17 cellular contexts compared by ENCODE assay signal in genomic region chr6:118621799-118622470, GRCh38.
"Had no signal": no experiment of that assay in that cellular context is flagged by ENCODE, and none has a peak within 500 bp of the region (broad histone marks: within the 10 kb centered on the region; RNA-seq: fewer than 3 reads in every experiment).

No MANE protein-coding gene starts in this region.

- H3K9me3 ChIP-seq: ascending aorta, pancreas, SJSA1, tibial artery had no signal

- H3K4me3 ChIP-seq: ascending aorta, pancreas, SJSA1, tibial artery had no signal

- H3K27me3 Mint-ChIP-seq: activated CD4-positive, alpha-beta memory T cell treated with anti-CD3 and anti-CD28 coated beads for 36 hours; activated CD4-positive, alpha-beta T cell treated with anti-CD3 and anti-CD28 coated beads for 36 hours; naive B cell had no signal

- H3K27ac Mint-ChIP-seq: activated CD4-positive, alpha-beta memory T cell treated with anti-CD3 and anti-CD28 coated beads for 36 hours; activated CD4-positive, alpha-beta T cell treated with anti-CD3 and anti-CD28 coated beads for 36 hours; activated T-helper 1 cell treated with anti-CD3 and anti-CD28 coated beads, Interleukin-12 subunit alpha, Interleukin-12 subunit beta, Interleukin-2, Interleukin-4 antibody, amounts not matched to agents 30 ng/mL and 10 ng/mL and 1 ng/mL, durations not matched to agents 14 hours and 24 hours and 36 hours; WTC11 had no signal

- ATAC-seq: activated CD4-positive, alpha-beta T cell treated with anti-CD3 and anti-CD28 coated beads for 36 hours; esophagus mucosa; pancreas; WTC11 had no signal

- H3K4me1 Mint-ChIP-seq: WTC11 had no signal

- H3K4me1 ChIP-seq: SJSA1 had no signal

- H3K36me3 ChIP-seq: ascending aorta, pancreas, SJSA1, tibial artery had no signal

- H3K27ac ChIP-seq: ascending aorta, pancreas, SJSA1, tibial artery had no signal

- H3K27me3 ChIP-seq: ascending aorta, pancreas, SJSA1, tibial artery had no signal

- H3K4me3 Mint-ChIP-seq: activated CD4-positive, alpha-beta memory T cell treated with anti-CD3 and anti-CD28 coated beads for 36 hours; activated CD4-positive, alpha-beta T cell treated with anti-CD3 and anti-CD28 coated beads for 36 hours; activated T-helper 1 cell treated with anti-CD3 and anti-CD28 coated beads, Interleukin-12 subunit alpha, Interleukin-12 subunit beta, Interleukin-2, Interleukin-4 antibody, amounts not matched to agents 30 ng/mL and 10 ng/mL and 1 ng/mL, durations not matched to agents 14 hours and 24 hours and 36 hours; naive B cell; WTC11 had no signal

- DNase-seq: activated CD4-positive, alpha-beta memory T cell treated with anti-CD3 and anti-CD28 coated beads for 36 hours; activated CD4-positive, alpha-beta T cell treated with anti-CD3 and anti-CD28 coated beads for 36 hours; activated gamma-delta T cell treated with Interleukin-2 at 50 U/mL for 16 hours; activated T-cell treated with anti-CD3 and anti-CD28 coated beads for 4 hours; effector CD4-positive, alpha-beta T cell; mammary epithelial cell; naive B cell; pancreas; stimulated activated CD4-positive, alpha-beta T cell treated with anti-CD3 and anti-CD28 coated beads, Interleukin-2, amount 100 ng/mL, for 24 hours; stimulated activated naive CD4-positive, alpha-beta T cell treated with Interleukin-2 at 50 U/mL for 16 hours; T-helper 2 cell; tibial artery had no signal
